11 cellular contexts compared by ENCODE assay signal in genomic region chr1:23694371-23694770, GRCh38. TPM values are rescaled to one million over a fixed set of nuclear protein-coding genes. Genes with fewer than 3 reads are reported as not detected.
DNase-seq lines count a peak whose midpoint lies in the region; ATAC-seq and TF ChIP-seq lines count a peak whose summit lies in the region.
"Had no signal": no experiment of that assay in that cellular context is flagged by ENCODE, and none has a peak within 500 bp of the region (broad histone marks: within the 10 kb centered on the region; RNA-seq: fewer than 3 reads in every experiment).

No MANE protein-coding gene starts in this region.

- no peaks in the 10 kb centered on the region for H3K27me3 Mint-ChIP-seq in CD4-positive, alpha-beta memory T cell
- H3K27me3 Mint-ChIP-seq in HFFc6 (ENCODE audit: insufficient read depth): peaks cover 4% of the 10 kb centered on the region
- H3K27me3 Mint-ChIP-seq in activated naive CD8-positive, alpha-beta T cell treated with anti-CD3 and anti-CD28 coated beads for 36 hours: no peaks in the 10 kb centered on the region
- no peaks in the 10 kb centered on the region for H3K27me3 Mint-ChIP-seq in naive thymus-derived CD8-positive, alpha-beta T cell

- no peaks in the 10 kb centered on the region for H3K27me3 ChIP-seq in CD4-positive, alpha-beta memory T cell (ENCODE audit: insufficient read depth, low read length)

- CTCF ChIA-PET in CD4-positive, alpha-beta memory T cell (lab: Charles Lee; ENCODE audit: partially characterized antibody): no interaction called here

- POLR2A ChIA-PET in CD4-positive, alpha-beta memory T cell (lab: Charles Lee; ENCODE audit: partially characterized antibody): no interaction called here
- POLR2A ChIA-PET in naive thymus-derived CD8-positive, alpha-beta T cell (lab: Charles Lee): no interaction called here

- no peaks in the 10 kb centered on the region for H3K9me3 ChIP-seq in CD4-positive, alpha-beta memory T cell (ENCODE audit: control insufficient read depth in 1 of 2, low read length in 2 of 2)

- H3K9me3 Mint-ChIP-seq in CD4-positive, alpha-beta memory T cell: no peaks in the 10 kb centered on the region
- no peaks in the 10 kb centered on the region for H3K9me3 Mint-ChIP-seq in HFFc6
- H3K9me3 Mint-ChIP-seq in activated naive CD8-positive, alpha-beta T cell treated with anti-CD3 and anti-CD28 coated beads for 36 hours: no peaks in the 10 kb centered on the region
- H3K9me3 Mint-ChIP-seq in naive thymus-derived CD8-positive, alpha-beta T cell: no peaks in the 10 kb centered on the region

- peaks cover 44 to 71% (median 57%) of the 10 kb centered on the region in 4 donors for H3K4me1 Mint-ChIP-seq in CD4-positive, alpha-beta memory T cell
- H3K4me1 Mint-ChIP-seq in HFFc6 (ENCODE audit: low read depth): peaks cover 62% of the 10 kb centered on the region
- peaks cover 52% of the 10 kb centered on the region for H3K4me1 Mint-ChIP-seq in activated naive CD8-positive, alpha-beta T cell treated with anti-CD3 and anti-CD28 coated beads for 36 hours
- peaks cover 33 to 70% (median 63%) of the 10 kb centered on the region in 4 donors for H3K4me1 Mint-ChIP-seq in naive thymus-derived CD8-positive, alpha-beta T cell

- no peak for ATAC-seq in naive thymus-derived CD8-positive, alpha-beta T cell
- no peak for ATAC-seq in HG03139 (IDR thresholded peaks at IDR 0.05; ENCODE audit: unreplicated experiment)

- H3K27ac Mint-ChIP-seq in CD4-positive, alpha-beta memory T cell: peak overlapping the region in 6 of 7 donors; percentile 4 to 97 (median 46)
- H3K27ac Mint-ChIP-seq in HFFc6: peak overlapping the region; percentile 97; the same call in 1 of the 2 replicates
- peak overlapping the region; percentile 97 for H3K27ac Mint-ChIP-seq in activated naive CD8-positive, alpha-beta T cell treated with anti-CD3 and anti-CD28 coated beads for 36 hours
- peak overlapping the region in 7 of 10 donors; percentile 11 to 91 (median 50) for H3K27ac Mint-ChIP-seq in naive thymus-derived CD8-positive, alpha-beta T cell

- H3K4me3 Mint-ChIP-seq in CD4-positive, alpha-beta memory T cell: peak overlapping the region in 5 of 8 donors; percentile 6 to 55 (median 41)
- H3K4me3 Mint-ChIP-seq in HFFc6: peak overlapping the region; percentile 98
- H3K4me3 Mint-ChIP-seq in activated naive CD8-positive, alpha-beta T cell treated with anti-CD3 and anti-CD28 coated beads for 36 hours: peak overlapping the region; percentile 96
- peak overlapping the region in 9 of 10 donors; percentile 5 to 93 (median 48) for H3K4me3 Mint-ChIP-seq in naive thymus-derived CD8-positive, alpha-beta T cell

- intact Hi-C loops in CD4-positive, alpha-beta memory T cell (cut with micrococcal nuclease): loop anchor here (10.0 kb wide), 1 partner anchor 330 kb away; the partner anchor contains the start of gene ZNF436

- H3K36me3 Mint-ChIP-seq in CD4-positive, alpha-beta memory T cell: peaks cover 60 to 78% of the 10 kb centered on the region in 2 donors
- H3K36me3 Mint-ChIP-seq in HFFc6 (ENCODE audit: low read depth): peaks cover 72% of the 10 kb centered on the region
- H3K36me3 Mint-ChIP-seq in activated naive CD8-positive, alpha-beta T cell treated with anti-CD3 and anti-CD28 coated beads for 36 hours: peaks cover 76% of the 10 kb centered on the region
- peaks cover 5 to 71% (median 15%) of the 10 kb centered on the region in 3 donors for H3K36me3 Mint-ChIP-seq in naive thymus-derived CD8-positive, alpha-beta T cell

- H3K27ac ChIP-seq in CD4-positive, alpha-beta memory T cell (ENCODE audit: low read depth, low read length): no peak overlapping the region

- peaks cover 49% of the 10 kb centered on the region for H3K4me1 ChIP-seq in CD4-positive, alpha-beta memory T cell (ENCODE audit: insufficient read depth, low read length)

- peaks cover 65% of the 10 kb centered on the region for H3K36me3 ChIP-seq in CD4-positive, alpha-beta memory T cell (ENCODE audit: insufficient read depth, low read length)

- no peak for TF ChIP-seq CTCF in HFFc6 (IDR thresholded peaks at IDR 0.05)

- DNase-seq in CD4-positive, alpha-beta memory T cell: no peak
- DNase-seq in HFFc6: no peak
- no peak for DNase-seq in activated naive CD8-positive, alpha-beta T cell treated with anti-CD3 and anti-CD28 coated beads for 36 hours
- no peak for DNase-seq in naive thymus-derived CD8-positive, alpha-beta T cell
- no peak for DNase-seq in DMS153 (lab: John Stamatoyannopoulos, UW)
- DNase-seq in OCI-M1 (lab: John Stamatoyannopoulos, UW): no peak
- no peak for DNase-seq in stimulated activated CD4-positive, alpha-beta T cell treated with anti-CD3 and anti-CD28 coated beads, Interleukin-15, amount 100 ng/mL, for 24 hours
- DNase-seq: cortex of kidney, DMS53, NCI-H526 had no signal

- H3K4me3 ChIP-seq in CD4-positive, alpha-beta memory T cell (ENCODE audit: low read length in 2 of 2): no peak overlapping the region

RNA-seq across cellular contexts. Expression of gene RPL11, which starts 2.8 kb away (rescaled TPM):
- 1,000 to 10,000 TPM; 1,919 to 2,088 TPM for total RNA-seq in CD4-positive, alpha-beta memory T cell
- 1,000 to 10,000 TPM; 1,255 to 1,467 TPM for polyA plus RNA-seq in CD4-positive, alpha-beta memory T cell
- total RNA-seq in HFFc6 (2021; fragmentation: NEBNext Ultra II Directional; extraction: Animal tissue kit (Norgen Biotek cat#: 25700)): 1,000 to 10,000 TPM in 3 of 6 experiments, 100 to 1,000 TPM in 3; 866 to 1,109 (median 1,001) TPM
- total RNA-seq in activated naive CD8-positive, alpha-beta T cell treated with anti-CD3 and anti-CD28 coated beads for 36 hours: 1,000 to 10,000 TPM; 1,457 to 1,518 TPM
- total RNA-seq in naive thymus-derived CD8-positive, alpha-beta T cell: 1,000 to 10,000 TPM; 2,047 to 2,067 TPM
- 1,000 to 10,000 TPM; 1,566 to 1,847 (median 1,638) TPM for polyA plus RNA-seq in naive thymus-derived CD8-positive, alpha-beta T cell

RNA-seq across cellular contexts. Expression of gene ELOA, which starts 48.9 kb away (rescaled TPM):
- total RNA-seq in CD4-positive, alpha-beta memory T cell: 10 to 100 TPM; 28.3 to 31.7 TPM
- 10 to 100 TPM; 17.1 to 32.4 TPM for polyA plus RNA-seq in CD4-positive, alpha-beta memory T cell
- total RNA-seq in HFFc6 (2021; fragmentation: NEBNext Ultra II Directional; extraction: Animal tissue kit (Norgen Biotek cat#: 25700)): 10 to 100 TPM; 55.5 to 72.6 (median 59.9) TPM
- 10 to 100 TPM; 58.5 to 60.6 TPM for total RNA-seq in activated naive CD8-positive, alpha-beta T cell treated with anti-CD3 and anti-CD28 coated beads for 36 hours
- total RNA-seq in naive thymus-derived CD8-positive, alpha-beta T cell: 10 to 100 TPM; 27.0 to 27.6 TPM
- polyA plus RNA-seq in naive thymus-derived CD8-positive, alpha-beta T cell: 10 to 100 TPM; 17.0 to 26.4 (median 19.1) TPM

Comparison
In these comparisons a context has a peak if more than half of its experiments do, and no peak if none do; other contexts are left out.
1. H3K27ac Mint-ChIP-seq: peak in every context shown above with its lines; median percentile 97 in HFFc6; 97 in activated naive CD8-positive, alpha-beta T cell treated with anti-CD3 and anti-CD28 coated beads for 36 hours; 50 in naive thymus-derived CD8-positive, alpha-beta T cell; 46 in CD4-positive, alpha-beta memory T cell.
2. H3K4me3 Mint-ChIP-seq: peak in every context shown above with its lines; median percentile 98 in HFFc6; 96 in activated naive CD8-positive, alpha-beta T cell treated with anti-CD3 and anti-CD28 coated beads for 36 hours; 48 in naive thymus-derived CD8-positive, alpha-beta T cell; 41 in CD4-positive, alpha-beta memory T cell.